In genomic region chr6:112087916-112088315, GRCh38 we compare ENCODE assay signal across 8 cellular contexts.
DNase-seq lines count a peak whose midpoint lies in the region; TF ChIP-seq lines count a peak whose summit lies in the region.

No MANE protein-coding gene starts in this region.

- H3K4me1 ChIP-seq in HAP-1: peaks cover 8% of the 10 kb centered on the region
- peaks cover 7% of the 10 kb centered on the region for H3K4me1 ChIP-seq in iPS-18a (ENCODE audit: control insufficient read depth, low read depth, low read length)

- peak in 1 of 2 experiments; percentile 16 for DNase-seq in HAP-1 (ENCODE audit: low spot score in 2 of 2)
- DNase-seq in WERI-Rb-1: no peak
- DNase-seq in substantia nigra (lab: John Stamatoyannopoulos, UW): no peak
- DNase-seq in NCI-H1436 (lab: John Stamatoyannopoulos, UW): no peak
- DNase-seq in anterior cingulate cortex (lab: John Stamatoyannopoulos, UW): no peak
- no peak for DNase-seq in NCI-H446 (lab: John Stamatoyannopoulos, UW)
- DNase-seq in activated CD4-positive, alpha-beta T cell treated with anti-CD3 and anti-CD28 coated beads for 1 hour: no peak

- H3K27ac ChIP-seq in WERI-Rb-1 (no peak overlapping the region), iPS-18a (ENCODE audit: low read length) (peak overlapping the region; percentile 3), substantia nigra (ENCODE audit: low read depth, low read length, poor library complexity, severe bottlenecking) (peak overlapping the region; percentile 79)

- H3K9me3 ChIP-seq in HAP-1 (no peaks in the 10 kb centered on the region), WERI-Rb-1 (ENCODE audit: severe bottlenecking) (no peaks in the 10 kb centered on the region), iPS-18a (ENCODE audit: control insufficient read depth, low read depth, low read length) (no peaks in the 10 kb centered on the region)

- peaks cover 16% of the 10 kb centered on the region for H3K27me3 ChIP-seq in HAP-1 (ENCODE audit: low read depth)
- H3K27me3 ChIP-seq in WERI-Rb-1 (ENCODE audit: insufficient read depth, low read depth, severe bottlenecking): no peaks in the 10 kb centered on the region
- H3K27me3 ChIP-seq in iPS-18a (ENCODE audit: control insufficient read depth, insufficient read depth, low read length): peaks cover 9% of the 10 kb centered on the region

- peak overlapping the region; percentile 88 for H3K9ac ChIP-seq in iPS-18a (ENCODE audit: low read length)

- H3K36me3 ChIP-seq in HAP-1 (replicated peaks): peaks cover 6% of the 10 kb centered on the region
- H3K36me3 ChIP-seq in WERI-Rb-1: peaks cover 7% of the 10 kb centered on the region
- peaks cover 3% of the 10 kb centered on the region for H3K36me3 ChIP-seq in iPS-18a (ENCODE audit: control insufficient read depth, low read depth, low read length)

- in situ Hi-C loops in HAP-1 (cut with MboI; ENCODE audit: low sequenced_read_pairs): no loop called here

- H3K4me3 ChIP-seq in HAP-1 (peak overlapping the region; percentile 71), WERI-Rb-1 (ENCODE audit: low read depth, low read length) (peak overlapping the region; percentile 99), iPS-18a (ENCODE audit: low read length) (peak overlapping the region; percentile 99)

- no peak for TF ChIP-seq CTCF in WERI-Rb-1 (IDR thresholded peaks at IDR 0.05; ENCODE audit: low read depth, low read length)
